ENCODE assay signal across 9 cellular contexts in the genomic region with DNA sequence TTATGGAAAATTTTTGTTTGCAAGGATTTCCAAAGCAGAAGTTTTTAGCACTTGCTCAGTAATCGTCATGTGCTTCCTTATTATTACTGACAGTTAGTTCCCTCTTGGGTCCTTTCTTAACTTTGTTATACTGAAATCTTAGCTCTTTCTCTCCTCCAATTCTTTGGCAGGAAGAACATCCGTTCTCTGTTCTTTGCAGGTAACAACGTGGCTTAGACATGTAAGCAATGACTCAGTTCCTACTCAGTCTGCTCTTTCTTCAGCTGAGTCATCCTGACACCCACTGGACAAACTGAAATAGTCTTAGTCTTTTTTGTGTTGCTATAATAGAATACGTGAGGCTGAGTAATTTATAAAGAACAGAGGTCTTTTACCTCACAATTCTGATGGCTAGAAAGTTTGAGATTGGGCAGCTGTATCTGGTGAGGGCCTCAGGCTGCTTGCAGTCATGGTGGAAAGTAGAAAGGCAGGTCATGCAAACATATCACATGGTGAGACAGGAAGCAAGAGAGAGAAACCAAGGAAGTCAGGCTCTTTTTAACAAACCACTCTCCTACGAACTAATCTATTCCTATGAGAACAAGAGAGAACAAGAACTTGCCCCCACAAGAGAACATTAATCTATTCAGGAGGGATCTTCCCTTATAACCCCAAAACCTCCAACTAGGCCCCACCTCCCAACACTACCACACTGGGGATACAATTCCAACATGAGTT. TPM values are rescaled to one million over a fixed set of nuclear protein-coding genes. Genes with fewer than 3 reads are reported as not detected.
DNase-seq lines count a peak whose midpoint lies in the region; ATAC-seq and TF ChIP-seq lines count a peak whose summit lies in the region.
"Had no signal": no experiment of that assay in that cellular context is flagged by ENCODE, and none has a peak within 500 bp of the region (broad histone marks: within the 10 kb centered on the region; RNA-seq: fewer than 3 reads in every experiment).

No MANE protein-coding gene starts in this region.

- H3K27me3 ChIP-seq in GM06990 (replicated peaks; ENCODE audit: control insufficient read depth, insufficient read depth, low read length) (no peaks in the 10 kb centered on the region), testis (no peaks in the 10 kb centered on the region)

- ATAC-seq in GM21825 (IDR thresholded peaks at IDR 0.05; ENCODE audit: unreplicated experiment): peak; percentile 98
- ATAC-seq in activated CD8-positive, alpha-beta T cell treated with anti-CD3 and anti-CD28 coated beads, Interleukin-2, amount 10 ng/mL, durations not matched to agents 7 days and 5 days: peak; percentile 91

- POLR2A ChIA-PET in activated CD8-positive, alpha-beta T cell treated with anti-CD3 and anti-CD28 coated beads, Interleukin-2, amount 10 ng/mL, durations not matched to agents 7 days and 5 days (lab: Charles Lee): interaction anchor here (1.0 to 1.1 kb wide), 2 partner anchors 49 to 81 kb away, joined by 4 to 6 read pairs; a partner anchor contains a TSS

- peak overlapping the region; percentile 97 for H3K27ac Mint-ChIP-seq in activated CD8-positive, alpha-beta T cell treated with anti-CD3 and anti-CD28 coated beads, Interleukin-2, amount 10 ng/mL, durations not matched to agents 7 days and 5 days

- 39 to 56% methylated on average over 5 of the region's 5 CpGs for WGBS in testis, 2 donors

- peaks cover 54% of the 10 kb centered on the region for H3K4me1 Mint-ChIP-seq in activated CD8-positive, alpha-beta T cell treated with anti-CD3 and anti-CD28 coated beads, Interleukin-2, amount 10 ng/mL, durations not matched to agents 7 days and 5 days (ENCODE audit: low read depth)

- TF ChIP-seq CTCF in GM06990 (IDR thresholded peaks at IDR 0.05; ENCODE audit: insufficient read depth, low read length, poor library complexity, severe bottlenecking): peak; percentile 30
- no peak for TF ChIP-seq CTCF in fibroblast of villous mesenchyme (IDR thresholded peaks at IDR 0.05; ENCODE audit: insufficient read depth, low read depth, low read length)
- TF ChIP-seq CTCF in testis (IDR thresholded peaks at IDR 0.05): no peak

- H3K9me3 ChIP-seq in KOPT-K1 (ENCODE audit: insufficient read depth, low read length, poor library complexity, severe bottlenecking) (peaks cover 11% of the 10 kb centered on the region), testis (no peaks in the 10 kb centered on the region)
- H3K9me3 ChIP-seq: thoracic aorta had no signal

- H3K4me1 ChIP-seq in testis: no peaks in the 10 kb centered on the region

- no peak for TF ChIP-seq POLR2A in testis (IDR thresholded peaks at IDR 0.05)

- intact Hi-C loops in testis (cut with DNase I; ENCODE audit: low total_unique reads): no loop called here

- H3K36me3 Mint-ChIP-seq in activated CD8-positive, alpha-beta T cell treated with anti-CD3 and anti-CD28 coated beads, Interleukin-2, amount 10 ng/mL, durations not matched to agents 7 days and 5 days (ENCODE audit: low read depth): peaks cover 51% of the 10 kb centered on the region

- DNase-seq in GM06990 (ENCODE audit: extremely low read depth, insufficient read length): peak; percentile 69
- peak; percentile 67 for DNase-seq in activated CD8-positive, alpha-beta T cell treated with anti-CD3 and anti-CD28 coated beads, Interleukin-2, amount 10 ng/mL, durations not matched to agents 7 days and 5 days
- DNase-seq in fibroblast of villous mesenchyme (ENCODE audit: low read depth): peak; percentile 71
- peak; percentile 14 to 60 for DNase-seq in stimulated activated CD4-positive, alpha-beta T cell treated with anti-CD3 and anti-CD28 coated beads, Interleukin-4, amount 100 ng/mL, for 4 hours
- no peak for DNase-seq in NCI-H1105 treated with DMSO at 0.1 percent for 48 hours (lab: John Stamatoyannopoulos, UW)
- no peak for DNase-seq in testis

- CTCF ChIA-PET in activated CD8-positive, alpha-beta T cell treated with anti-CD3 and anti-CD28 coated beads, Interleukin-2, amount 10 ng/mL, durations not matched to agents 7 days and 5 days (lab: Charles Lee): interaction anchor here (0.8 to 5.1 kb wide), 16 partner anchors 9 to 213 kb away, joined by 3 to 48 read pairs (median 5); a partner anchor contains a TSS

- H3K36me3 ChIP-seq in GM06990 (ENCODE audit: control insufficient read depth, insufficient read depth, low read length) (no peaks in the 10 kb centered on the region), KOPT-K1 (ENCODE audit: insufficient read depth, low read length) (peaks cover 55% of the 10 kb centered on the region), testis (ENCODE audit: low read depth, missing control alignments) (no peaks in the 10 kb centered on the region)
- H3K36me3 ChIP-seq: thoracic aorta had no signal

- H3K4me3 Mint-ChIP-seq in activated CD8-positive, alpha-beta T cell treated with anti-CD3 and anti-CD28 coated beads, Interleukin-2, amount 10 ng/mL, durations not matched to agents 7 days and 5 days: peak overlapping the region; percentile 36

- H3K27ac ChIP-seq in KOPT-K1 (ENCODE audit: low read depth, low read length, poor library complexity, severe bottlenecking): peak overlapping the region; percentile 12
- no peak overlapping the region for H3K27ac ChIP-seq in testis

- peaks cover 23% of the 10 kb centered on the region for H3K9me3 Mint-ChIP-seq in activated CD8-positive, alpha-beta T cell treated with anti-CD3 and anti-CD28 coated beads, Interleukin-2, amount 10 ng/mL, durations not matched to agents 7 days and 5 days (ENCODE audit: insufficient read depth)

- H3K4me3 ChIP-seq in GM06990 (replicated peaks; ENCODE audit: low read depth, low read length) (no peak overlapping the region), fibroblast of villous mesenchyme (ENCODE audit: low read depth, low read length) (no peak overlapping the region), testis (no peak overlapping the region)
- H3K4me3 ChIP-seq: thoracic aorta had no signal

- no peaks in the 10 kb centered on the region for H3K27me3 Mint-ChIP-seq in activated CD8-positive, alpha-beta T cell treated with anti-CD3 and anti-CD28 coated beads, Interleukin-2, amount 10 ng/mL, durations not matched to agents 7 days and 5 days (ENCODE audit: low read depth)

RNA-seq across cellular contexts. Expression of a gene that starts 49.2 kb away (rescaled TPM):
- 10 to 100 TPM; 81.0 to 84.6 TPM for total RNA-seq in activated CD8-positive, alpha-beta T cell treated with anti-CD3 and anti-CD28 coated beads, Interleukin-2, amount 10 ng/mL, durations not matched to agents 7 days and 5 days
- total RNA-seq in fibroblast of villous mesenchyme (not detected in 2 replicates), testis (under 1 TPM; 0.79 to 0.87 TPM)
- 1.7 TPM for polyA plus RNA-seq in testis (ENCODE audit: insufficient read depth, low read depth, low replicate concordance)

Comparison
In these comparisons a context has a peak if more than half of its experiments do, and no peak if none do; other contexts are left out.
1. DNase-seq: peak in GM06990 (single experiment), activated CD8-positive, alpha-beta T cell treated with anti-CD3 and anti-CD28 coated beads, Interleukin-2, amount 10 ng/mL, durations not matched to agents 7 days and 5 days (single experiment), fibroblast of villous mesenchyme (single experiment) and stimulated activated CD4-positive, alpha-beta T cell treated with anti-CD3 and anti-CD28 coated beads, Interleukin-4, amount 100 ng/mL, for 4 hours (2 of 2); none in NCI-H1105 treated with DMSO at 0.1 percent for 48 hours (single experiment) and testis (single experiment).
2. RNA of a gene that starts 49.2 kb away (total RNA-seq): 81.0 to 84.6 TPM in activated CD8-positive, alpha-beta T cell treated with anti-CD3 and anti-CD28 coated beads, Interleukin-2, amount 10 ng/mL, durations not matched to agents 7 days and 5 days; 0.79 to 0.87 TPM in testis and not detected in fibroblast of villous mesenchyme; every median in the first group is over 10 times any median in the second.